14 cellular contexts compared by ENCODE assay signal in genomic region chr14:54709444-54709843, GRCh38.
A peak's percentile ranks its signal among the peaks of the same experiment; 100 is the strongest.
DNase-seq lines count a peak whose midpoint lies in the region; ATAC-seq and TF ChIP-seq lines count a peak whose summit lies in the region.
"Had no signal": no experiment of that assay in that cellular context is flagged by ENCODE, and none has a peak within 500 bp of the region (broad histone marks: within the 10 kb centered on the region; RNA-seq: fewer than 3 reads in every experiment).

No MANE protein-coding gene starts in this region.

- H3K9me3 ChIP-seq in lung (ENCODE audit: control insufficient read depth in 2 of 2, insufficient read depth in 1 of 2, low read length in 1 of 2) = no peaks in the 10 kb centered on the region
- H3K9me3 ChIP-seq: uterus had no signal

- 54 to 79% methylated on average over 2 of the region's 2 CpGs for WGBS in lung, 2 donors

- CTCF ChIA-PET in T-cell (lab: Charles Lee) = no interaction called here

- POLR2A ChIA-PET in T-cell (lab: Charles Lee) = no interaction called here

- no peaks in the 10 kb centered on the region for H3K36me3 ChIP-seq in lung (ENCODE audit: control insufficient read depth in 2 of 2, insufficient read depth in 2 of 2, low read length in 2 of 2)
- H3K36me3 ChIP-seq: uterus had no signal

- H3K4me1 Mint-ChIP-seq in T-cell = peaks cover 13 to 26% (median 22%) of the 10 kb centered on the region in 3 donors

- peaks cover 0 to 3% of the 10 kb centered on the region in 2 donors for H3K27me3 Mint-ChIP-seq in T-cell

- ATAC-seq in GM18519 (IDR thresholded peaks at IDR 0.05; ENCODE audit: low FRiP score, unreplicated experiment) (peak; percentile 79), GM21367 (IDR thresholded peaks at IDR 0.05; ENCODE audit: unreplicated experiment) (peak; percentile 48), HG03139 (IDR thresholded peaks at IDR 0.05; ENCODE audit: unreplicated experiment) (peak; percentile 64), lung (ENCODE audit: insufficient read depth, low FRiP score) (peak; percentile 65), T-cell (replicated peaks in 1 of 4) (no peak), foreskin keratinocyte (no peak), left colon (no peak)

- no peak overlapping the region for H3K4me3 ChIP-seq in lung
- H3K4me3 ChIP-seq: uterus had no signal

- H3K36me3 Mint-ChIP-seq in T-cell = no peaks in the 10 kb centered on the region

- intact Hi-C loops in left colon (cut with DNase I, micrococcal nuclease) = no loop called here

- H3K27ac ChIP-seq in lung (ENCODE audit: low read depth in 1 of 2, low read length in 1 of 2) (no peak overlapping the region), foreskin keratinocyte (no peak overlapping the region)
- H3K27ac ChIP-seq: uterus had no signal

- H3K4me3 Mint-ChIP-seq in T-cell = no peak overlapping the region
- H3K4me3 Mint-ChIP-seq: nephron had no signal

- H3K4me1 ChIP-seq in lung (ENCODE audit: control insufficient read depth in 2 of 2, insufficient read depth in 2 of 2, low read length in 2 of 2) (peaks cover 8 to 40% of the 10 kb centered on the region in 2 donors), foreskin keratinocyte (no peaks in the 10 kb centered on the region)

- DNase-seq in lung (ENCODE audit: low spot score) (no peak), T-cell (no peak), OCI-M2 (lab: John Stamatoyannopoulos, UW; ENCODE audit: unreplicated experiment) (no peak), foreskin keratinocyte (no peak), left colon (no peak)
- DNase-seq: dermis blood vessel endothelial cell; NCI-H2029 treated with DMSO at 0.1 percent for 48 hours; stimulated activated CD4-positive, alpha-beta T cell treated with anti-CD3 and anti-CD28 coated beads, Interleukin-4, amount 100 ng/mL, for 1 hour; SW 1271; uterus had no signal

- TF ChIP-seq CTCF in lung (IDR thresholded peaks at IDR 0.05; ENCODE audit: control extremely low read depth, extremely low read depth) (no peak), foreskin keratinocyte (conservative IDR thresholded peaks at IDR 0.05) (no peak)

- H3K27ac Mint-ChIP-seq in T-cell = no peak overlapping the region
- H3K27ac Mint-ChIP-seq: nephron had no signal

- H3K27me3 ChIP-seq in lung (ENCODE audit: control insufficient read depth, insufficient read depth) = no peaks in the 10 kb centered on the region
- no peaks in the 10 kb centered on the region for H3K27me3 ChIP-seq in foreskin keratinocyte
- H3K27me3 ChIP-seq: uterus had no signal

- H3K9me3 Mint-ChIP-seq in T-cell = peaks cover 0 to 4% (median 0%) of the 10 kb centered on the region in 3 donors
- H3K9me3 Mint-ChIP-seq: nephron had no signal

Comparison
In these comparisons a context has a peak if more than half of its experiments do, and no peak if none do; other contexts are left out.
1. ATAC-seq: peak in GM18519 (single experiment), GM21367 (single experiment), HG03139 (single experiment) and lung (single experiment); none in T-cell (0 of 4), foreskin keratinocyte (single experiment) and left colon (single experiment).